Comparison of ENCODE assay signal across 21 cellular contexts in genomic region chr11:94477644-94478043, GRCh38. TPM values are rescaled to one million over a fixed set of nuclear protein-coding genes. Genes with fewer than 3 reads are reported as not detected.
"Had no signal": no experiment of that assay in that cellular context is flagged by ENCODE, and none has a peak within 500 bp of the region (broad histone marks: within the 10 kb centered on the region; RNA-seq: fewer than 3 reads in every experiment).

No MANE protein-coding gene starts in this region.

- H3K27ac Mint-ChIP-seq: activated CD4-positive, alpha-beta T cell treated with anti-CD3 and anti-CD28 coated beads, Interleukin-2, amount 10 ng/mL, durations not matched to agents 24 days and 14 days; activated naive CD8-positive, alpha-beta T cell; memory B cell; stimulated activated memory B cell treated with anti-CD40 and anti-IgM and Interleukin-4, amounts not matched to agents 10 μg/mL and 1 μg/mL and 100 μg/mL, for 72 hours had no signal

- H3K9me3 ChIP-seq: colonic mucosa, heart right ventricle, left ventricle myocardium inferior, spleen, tibial nerve had no signal

- H3K4me3 Mint-ChIP-seq: activated CD4-positive, alpha-beta T cell treated with anti-CD3 and anti-CD28 coated beads, Interleukin-2, amount 10 ng/mL, durations not matched to agents 24 days and 14 days; activated naive CD8-positive, alpha-beta T cell; memory B cell; stimulated activated memory B cell treated with anti-CD40 and anti-IgM and Interleukin-4, amounts not matched to agents 10 μg/mL and 1 μg/mL and 100 μg/mL, for 72 hours had no signal

- H3K27me3 ChIP-seq: colonic mucosa, heart right ventricle, spleen, tibial nerve had no signal

- H3K9me3 Mint-ChIP-seq: activated CD4-positive, alpha-beta T cell treated with anti-CD3 and anti-CD28 coated beads, Interleukin-2, amount 10 ng/mL, durations not matched to agents 24 days and 14 days; memory B cell; stimulated activated memory B cell treated with anti-CD40 and anti-IgM and Interleukin-4, amounts not matched to agents 10 μg/mL and 1 μg/mL and 100 μg/mL, for 72 hours had no signal

- DNase-seq: activated CD4-positive, alpha-beta T cell treated with anti-CD3 and anti-CD28 coated beads, Interleukin-2, amount 10 ng/mL, durations not matched to agents 24 days and 14 days; activated CD8-positive, alpha-beta memory T cell treated with anti-CD3 and anti-CD28 coated beads for 24 hours; activated effector memory CD4-positive, alpha-beta T cell treated with Interleukin-2 at 50 U/mL for 16 hours; caudate nucleus; colonic mucosa; effector CD4-positive, alpha-beta T cell; foreskin melanocyte; heart right ventricle; kidney; left ventricle myocardium inferior; spleen; stimulated activated CD4-positive, alpha-beta T cell treated with anti-CD3 and anti-CD28 coated beads, Interleukin-1b, Interleukin-23, amount 100 ng/mL, for 48 hours; T1000 had no signal

- H3K4me3 ChIP-seq: colonic mucosa, heart right ventricle, left ventricle myocardium inferior, spleen, tibial nerve had no signal

- H3K36me3 ChIP-seq: colonic mucosa had no signal

- H3K27me3 Mint-ChIP-seq: activated CD4-positive, alpha-beta T cell treated with anti-CD3 and anti-CD28 coated beads, Interleukin-2, amount 10 ng/mL, durations not matched to agents 24 days and 14 days; activated naive CD8-positive, alpha-beta T cell; memory B cell; stimulated activated memory B cell treated with anti-CD40 and anti-IgM and Interleukin-4, amounts not matched to agents 10 μg/mL and 1 μg/mL and 100 μg/mL, for 72 hours had no signal

- ATAC-seq: heart right ventricle; sciatic nerve; stimulated activated memory B cell treated with anti-CD40 and anti-IgM and Interleukin-4, amounts not matched to agents 10 μg/mL and 1 μg/mL and 100 μg/mL, for 72 hours had no signal

- H3K4me1 ChIP-seq: colonic mucosa, left ventricle myocardium inferior had no signal

- H3K27ac ChIP-seq: colonic mucosa, heart right ventricle, left ventricle myocardium inferior, spleen, tibial nerve had no signal

RNA-seq across cellular contexts. Expression of gene C11orf97, which starts 34.6 kb away (rescaled TPM):
- total RNA-seq: activated CD4-positive, alpha-beta T cell treated with anti-CD3 and anti-CD28 coated beads, Interleukin-2, amount 10 ng/mL, durations not matched to agents 24 days and 14 days; colonic mucosa; heart right ventricle; kidney; left ventricle myocardium inferior; osteocyte; pulmonary artery endothelial cell; sciatic nerve; spleen; subcutaneous adipose tissue; tibial nerve had no signal
- polyA plus RNA-seq: heart right ventricle had no signal
